ENCODE assay signal across 13 cellular contexts in genomic region chr21:35057428-35057827, GRCh38. TPM values are rescaled to one million over a fixed set of nuclear protein-coding genes. Genes with fewer than 3 reads are reported as not detected.
DNase-seq lines count a peak whose midpoint lies in the region; ATAC-seq and TF ChIP-seq lines count a peak whose summit lies in the region.
"Had no signal": no experiment of that assay in that cellular context is flagged by ENCODE, and none has a peak within 500 bp of the region (broad histone marks: within the 10 kb centered on the region; RNA-seq: fewer than 3 reads in every experiment).

No MANE protein-coding gene starts in this region.

- H3K27ac Mint-ChIP-seq in activated T-helper 1 cell treated with anti-CD3 and anti-CD28 coated beads, Interleukin-12 subunit alpha, Interleukin-12 subunit beta, Interleukin-2, Interleukin-4 antibody, amounts not matched to agents 30 ng/mL and 10 ng/mL and 1 ng/mL, durations not matched to agents 14 hours and 24 hours and 36 hours: peak overlapping the region; percentile 19

- intact Hi-C loops in activated T-helper 1 cell treated with anti-CD3 and anti-CD28 coated beads, Interleukin-12 subunit alpha, Interleukin-12 subunit beta, Interleukin-2, Interleukin-4 antibody, amounts not matched to agents 30 ng/mL and 10 ng/mL and 1 ng/mL, durations not matched to agents 14 hours and 24 hours and 36 hours (cut with micrococcal nuclease): no loop called here

- DNase-seq in activated T-helper 1 cell treated with anti-CD3 and anti-CD28 coated beads, Interleukin-12 subunit alpha, Interleukin-12 subunit beta, Interleukin-2, Interleukin-4 antibody, amounts not matched to agents 30 ng/mL and 10 ng/mL and 1 ng/mL, durations not matched to agents 14 hours and 24 hours and 36 hours (ENCODE audit: low spot score): no peak
- DNase-seq in inferior parietal cortex (ENCODE audit: extremely low spot score): no peak
- no peak for DNase-seq in NCI-H1694 treated with DMSO at 0.1 percent for 48 hours (lab: John Stamatoyannopoulos, UW)
- no peak for DNase-seq in NCI-H2196 (lab: John Stamatoyannopoulos, UW; ENCODE audit: unreplicated experiment)
- DNase-seq: activated CD4-positive, alpha-beta T cell treated with anti-CD3 and anti-CD28 coated beads, Interleukin-2, amount 50 U/mL, for 4 hours; activated effector memory CD4-positive, alpha-beta T cell treated with anti-CD3 and anti-CD28 coated beads, Interleukin-2, amount 50 U/mL, for 16 hours; esophagus squamous epithelium; NCI-H1105; SJCRH30 had no signal

- H3K4me1 Mint-ChIP-seq in activated T-helper 1 cell treated with anti-CD3 and anti-CD28 coated beads, Interleukin-12 subunit alpha, Interleukin-12 subunit beta, Interleukin-2, Interleukin-4 antibody, amounts not matched to agents 30 ng/mL and 10 ng/mL and 1 ng/mL, durations not matched to agents 14 hours and 24 hours and 36 hours (ENCODE audit: low read depth): peaks cover 28% of the 10 kb centered on the region

- peaks cover 5% of the 10 kb centered on the region for H3K27me3 Mint-ChIP-seq in activated T-helper 1 cell treated with anti-CD3 and anti-CD28 coated beads, Interleukin-12 subunit alpha, Interleukin-12 subunit beta, Interleukin-2, Interleukin-4 antibody, amounts not matched to agents 30 ng/mL and 10 ng/mL and 1 ng/mL, durations not matched to agents 14 hours and 24 hours and 36 hours (ENCODE audit: insufficient read depth)

- no peaks in the 10 kb centered on the region for H3K9me3 Mint-ChIP-seq in activated T-helper 1 cell treated with anti-CD3 and anti-CD28 coated beads, Interleukin-12 subunit alpha, Interleukin-12 subunit beta, Interleukin-2, Interleukin-4 antibody, amounts not matched to agents 30 ng/mL and 10 ng/mL and 1 ng/mL, durations not matched to agents 14 hours and 24 hours and 36 hours

- ATAC-seq in GM18505 (IDR thresholded peaks at IDR 0.05; ENCODE audit: unreplicated experiment) (peak; percentile 55), GM19452 (IDR thresholded peaks at IDR 0.05; ENCODE audit: unreplicated experiment) (peak; percentile 87), HG03095 (IDR thresholded peaks at IDR 0.05; ENCODE audit: unreplicated experiment) (peak; percentile 69), GM21515 (IDR thresholded peaks at IDR 0.05; ENCODE audit: unreplicated experiment) (no peak)

- H3K36me3 Mint-ChIP-seq in activated T-helper 1 cell treated with anti-CD3 and anti-CD28 coated beads, Interleukin-12 subunit alpha, Interleukin-12 subunit beta, Interleukin-2, Interleukin-4 antibody, amounts not matched to agents 30 ng/mL and 10 ng/mL and 1 ng/mL, durations not matched to agents 14 hours and 24 hours and 36 hours (ENCODE audit: low read depth): no peaks in the 10 kb centered on the region

- TF ChIP-seq POLR2A in GM18505 (IDR thresholded peaks at IDR 0.05; ENCODE audit: borderline replicate concordance, extremely low read depth, insufficient read depth, insufficient read length): no peak

- no peak overlapping the region for H3K4me3 Mint-ChIP-seq in activated T-helper 1 cell treated with anti-CD3 and anti-CD28 coated beads, Interleukin-12 subunit alpha, Interleukin-12 subunit beta, Interleukin-2, Interleukin-4 antibody, amounts not matched to agents 30 ng/mL and 10 ng/mL and 1 ng/mL, durations not matched to agents 14 hours and 24 hours and 36 hours

RNA-seq across cellular contexts. Expression of gene RUNX1, which starts 8.3 kb away (rescaled TPM):
- total RNA-seq in activated T-helper 1 cell treated with anti-CD3 and anti-CD28 coated beads, Interleukin-12 subunit alpha, Interleukin-12 subunit beta, Interleukin-2, Interleukin-4 antibody, amounts not matched to agents 30 ng/mL and 10 ng/mL and 1 ng/mL, durations not matched to agents 14 hours and 24 hours and 36 hours: 112 and 116 TPM in 2 replicates
